ENCODE assay signal across 13 cellular contexts in genomic region chr11:7579226-7579825, GRCh38.
DNase-seq lines count a peak whose midpoint lies in the region; ATAC-seq and TF ChIP-seq lines count a peak whose summit lies in the region.
"Had no signal": no experiment of that assay in that cellular context is flagged by ENCODE, and none has a peak within 500 bp of the region (broad histone marks: within the 10 kb centered on the region; RNA-seq: fewer than 3 reads in every experiment).

No MANE protein-coding gene starts in this region.

- DNase-seq in GM12865 (ENCODE audit: low read depth) (peak; percentile 9), left cardiac atrium (no peak), substantia nigra (lab: John Stamatoyannopoulos, UW) (no peak), SHP77 treated with DMSO at 0.1 percent for 48 hours (lab: John Stamatoyannopoulos, UW) (no peak), T-cell (no peak), GM19238 (ENCODE audit: insufficient read length, low spot score) (no peak)
- no peak for DNase-seq in stimulated activated effector memory CD8-positive, alpha-beta T cell treated with anti-CD3 and anti-CD28 coated beads, Interleukin-12 subunit alpha, Interleukin-12 subunit beta, amount 100 ng/mL, for 72 hours (ENCODE audit: low spot score in 2 of 2)
- DNase-seq: activated B cell treated with CpG ODN at 0.5 μM for 24 hours; activated naive CD4-positive, alpha-beta T cell; NCI-H1092 treated with DMSO at 0.1 percent for 48 hours; occipital lobe had no signal

- peaks cover 4 to 23% of the 10 kb centered on the region in 2 donors for H3K27me3 Mint-ChIP-seq in T-cell
- H3K27me3 Mint-ChIP-seq: activated B cell treated with CpG ODN at 0.5 μM for 24 hours had no signal

- no peaks in the 10 kb centered on the region for H3K9me3 Mint-ChIP-seq in stimulated activated effector memory CD8-positive, alpha-beta T cell treated with anti-CD3 and anti-CD28 coated beads, Interleukin-12 subunit alpha, Interleukin-12 subunit beta, amount 100 ng/mL, for 72 hours
- no peaks in the 10 kb centered on the region for H3K9me3 Mint-ChIP-seq in T-cell
- H3K9me3 Mint-ChIP-seq: activated B cell treated with CpG ODN at 0.5 μM for 24 hours had no signal

- POLR2A ChIA-PET in T-cell (lab: Charles Lee), result no interaction called here

- CTCF ChIA-PET in T-cell (lab: Charles Lee), result no interaction called here

- intact Hi-C loops in left cardiac atrium (cut with DNase I), result loop anchor here (5.0 kb wide), 2 partner anchors 67 to 73 kb away; partner anchors contain the start of gene PPFIBP2 (in 1 of the 2)

- no peak overlapping the region for H3K27ac Mint-ChIP-seq in stimulated activated effector memory CD8-positive, alpha-beta T cell treated with anti-CD3 and anti-CD28 coated beads, Interleukin-12 subunit alpha, Interleukin-12 subunit beta, amount 100 ng/mL, for 72 hours
- H3K27ac Mint-ChIP-seq in T-cell, result no peak overlapping the region
- H3K27ac Mint-ChIP-seq: activated B cell treated with CpG ODN at 0.5 μM for 24 hours had no signal

- H3K27ac ChIP-seq in angular gyrus (ENCODE audit: low read depth, low read length), result peak overlapping the region; percentile 98
- H3K27ac ChIP-seq in substantia nigra (ENCODE audit: low read depth, low read length, poor library complexity, severe bottlenecking), result peak overlapping the region; percentile 98

- TF ChIP-seq CTCF in GM12865 (IDR thresholded peaks at IDR 0.05; ENCODE audit: insufficient read depth, low read depth, low read length, missing control alignments), result no peak

- H3K4me3 ChIP-seq in GM12865 (ENCODE audit: low read depth, low read length), result no peak overlapping the region

- H3K4me1 Mint-ChIP-seq in stimulated activated effector memory CD8-positive, alpha-beta T cell treated with anti-CD3 and anti-CD28 coated beads, Interleukin-12 subunit alpha, Interleukin-12 subunit beta, amount 100 ng/mL, for 72 hours, result peaks cover 34% of the 10 kb centered on the region
- peaks cover 43 to 61% (median 49%) of the 10 kb centered on the region in 3 donors for H3K4me1 Mint-ChIP-seq in T-cell

- no peak overlapping the region for H3K4me3 Mint-ChIP-seq in stimulated activated effector memory CD8-positive, alpha-beta T cell treated with anti-CD3 and anti-CD28 coated beads, Interleukin-12 subunit alpha, Interleukin-12 subunit beta, amount 100 ng/mL, for 72 hours
- no peak overlapping the region for H3K4me3 Mint-ChIP-seq in T-cell
- H3K4me3 Mint-ChIP-seq: activated B cell treated with CpG ODN at 0.5 μM for 24 hours had no signal

- ATAC-seq in left cardiac atrium (peak; percentile 13 to 31), T-cell (replicated peaks in 1 of 4) (no peak)
- no peak for ATAC-seq in stimulated activated effector memory CD8-positive, alpha-beta T cell treated with anti-CD3 and anti-CD28 coated beads, Interleukin-12 subunit alpha, Interleukin-12 subunit beta, amount 100 ng/mL, for 72 hours
- ATAC-seq: Panc1 had no signal

- no peaks in the 10 kb centered on the region for H3K36me3 Mint-ChIP-seq in stimulated activated effector memory CD8-positive, alpha-beta T cell treated with anti-CD3 and anti-CD28 coated beads, Interleukin-12 subunit alpha, Interleukin-12 subunit beta, amount 100 ng/mL, for 72 hours
- H3K36me3 Mint-ChIP-seq in T-cell, result peaks cover 10% of the 10 kb centered on the region

Comparison
In these comparisons a context has a peak if more than half of its experiments do, and no peak if none do; other contexts are left out.
1. ATAC-seq: peak in left cardiac atrium (2 of 2); none in stimulated activated effector memory CD8-positive, alpha-beta T cell treated with anti-CD3 and anti-CD28 coated beads, Interleukin-12 subunit alpha, Interleukin-12 subunit beta, amount 100 ng/mL, for 72 hours (single experiment) and T-cell (0 of 4).